ENCODE assay signal across 15 cellular contexts in genomic region chr11:47589504-47590025, GRCh38. TPM values are rescaled to one million over a fixed set of nuclear protein-coding genes. Genes with fewer than 3 reads are reported as not detected.
DNase-seq lines count a peak whose midpoint lies in the region; FAIRE-seq and TF ChIP-seq lines count a peak whose summit lies in the region.
"Had no signal": no experiment of that assay in that cellular context is flagged by ENCODE, and none has a peak within 500 bp of the region (broad histone marks: within the 10 kb centered on the region; RNA-seq: fewer than 3 reads in every experiment).

No MANE protein-coding gene starts in this region.

- H3K27ac ChIP-seq in HUES6 (ENCODE audit: low read depth, low read length) (no peak overlapping the region), H1 (ENCODE audit: low read depth, low read length) (no peak overlapping the region), stomach (peak overlapping the region in 1 of 5 donors; percentile 72)
- H3K27ac ChIP-seq: KMS-11 had no signal

- H3K9ac ChIP-seq in HUES6 (ENCODE audit: low read length) (no peak overlapping the region), H1 (replicated peaks in 1 of 4; ENCODE audit: extremely low read depth in 1 of 4, low read depth in 3 of 4, low read length in 3 of 4) (no peak overlapping the region)
- H3K9ac ChIP-seq: KMS-11 had no signal

- in situ Hi-C loops in ACHN (cut with HindIII; ENCODE audit: low pct_ligation_motif_present, low pct_unique_long_range_greater_than_20kb, low sequenced_read_pairs), result no loop called here

- POLR2A ChIA-PET in H1 (lab: Charles Lee; ENCODE audit: partially characterized antibody), result interaction anchor here (1.9 kb wide), 1 partner anchor 10 kb away, joined by 17 read pairs; the partner anchor contains the start of genes KBTBD4 and NDUFS3

- peaks cover 2% of the 10 kb centered on the region; the same call in 1 of the 2 replicates for H3K23me2 ChIP-seq in H1 (ENCODE audit: low read depth, low read length)

- H2AFZ ChIP-seq in H1 (ENCODE audit: low read length), result no peak overlapping the region

- H3K56ac ChIP-seq in H1 (replicated peaks; ENCODE audit: insufficient read length, low read depth, low read length), result no peak overlapping the region

- H3K79me1 ChIP-seq in H1 (ENCODE audit: low read depth, low read length), result no peaks in the 10 kb centered on the region

- TF ChIP-seq POLR2A in H1 (IDR thresholded peaks at IDR 0.05; ENCODE audit: control extremely low read depth in 1 of 2, low read depth in 2 of 2, low read length in 2 of 2), result no peak
- TF ChIP-seq POLR2A in stomach (IDR thresholded peaks at IDR 0.05), result no peak

- H3K4me2 ChIP-seq in H1 (ENCODE audit: insufficient read depth in 1 of 2, low read depth in 2 of 2, low read length in 2 of 2), result no peak overlapping the region
- H3K4me2 ChIP-seq: KMS-11 had no signal

- H3K4me3 ChIP-seq in HUES6 (ENCODE audit: low read depth, low read length), result peak overlapping the region; percentile 43; the same call in 1 of the 2 replicates
- H3K4me3 ChIP-seq in H1 (ENCODE audit: extremely low read depth in 1 of 4, insufficient read depth in 2 of 4, low read depth in 3 of 4, low read length in 4 of 4), result no peak overlapping the region
- H3K4me3 ChIP-seq in stomach, result peak overlapping the region; percentile 30 to 43 (median 38)

- TF ChIP-seq EP300 in H1 (IDR thresholded peaks at IDR 0.05; ENCODE audit: borderline replicate concordance in 1 of 2, low read depth in 2 of 2, low read length in 2 of 2) (no peak), stomach (IDR thresholded peaks at IDR 0.05) (no peak)

- H3K36me3 ChIP-seq in HUES6 (ENCODE audit: control insufficient read depth, insufficient read depth, low read length) (no peaks in the 10 kb centered on the region), H1 (ENCODE audit: control insufficient read depth in 2 of 4, insufficient read depth in 4 of 4, low read length in 3 of 4) (0 out of 8 replicates have a peak, but pooled peaks cover 0 to 2% (median 0%) of the 10 kb centered on the region in 4 experiments), stomach (peaks cover 5 to 21% (median 13%) of the 10 kb centered on the region in 4 donors)

- no peaks in the 10 kb centered on the region for H4K20me1 ChIP-seq in H1 (replicated peaks in 1 of 2; ENCODE audit: control insufficient read depth in 1 of 2, insufficient read depth in 2 of 2, low read length in 2 of 2)

- no peak for TF ChIP-seq RAD21 in H1 (IDR thresholded peaks at IDR 0.05 in 1 of 2, conservative IDR thresholded peaks at IDR 0.05 in 1 of 2; ENCODE audit: low read depth in 2 of 2, low read length in 2 of 2)

- H3K23ac ChIP-seq in H1 (ENCODE audit: insufficient read length), result no peak overlapping the region

- H3K18ac ChIP-seq in H1 (ENCODE audit: extremely low read depth, low read length), result no peak overlapping the region

- H2BK20ac ChIP-seq in H1 (ENCODE audit: low read length), result no peak overlapping the region

- DNase-seq in H1 (ENCODE audit: low read depth in 1 of 2, low spot score in 2 of 2), result no peak
- peak; percentile 68 for DNase-seq in left kidney (ENCODE audit: low read depth, low spot score)
- no peak for DNase-seq in stomach
- no peak for DNase-seq in GM20000 (ENCODE audit: low spot score)
- no peak for DNase-seq in ACHN
- no peak for DNase-seq in SIG-M5 treated with dmso at 0.1 percent for 504 hours (lab: John Stamatoyannopoulos, UW; ENCODE audit: unreplicated experiment)
- no peak for DNase-seq in DMS79 treated with DMSO at 0.1 percent for 48 hours (lab: John Stamatoyannopoulos, UW)
- DNase-seq: activated naive CD4-positive, alpha-beta T cell treated with anti-CD3 and anti-CD28 coated beads, Interleukin-2, amount 50 U/mL, for 16 hours; DMS53; left cardiac atrium; NCI-H187 treated with DMSO at 0.1 percent for 48 hours; nephron progenitor cell had no signal

- CTCF ChIA-PET in H1 (lab: Charles Lee; ENCODE audit: partially characterized antibody), result no interaction called here

- WGBS in H1 (ENCODE audit: extremely low coverage in 1 of 2, insufficient coverage in 1 of 2, insufficient read length in 1 of 2, insufficient replicate concordance in 2 of 2, low coverage in 1 of 2, low lambda C conversion rate in 2 of 2, missing lambda C conversion rate in 1 of 2), 2 experiments, result 96% methylated on average over 43 of the region's 60 CpGs; no CpG with 5 or more reads in 1 of the 2 experiments
- 19 to 75% (median 48%) methylated on average over 52 to 60 of the region's 60 CpGs for WGBS in stomach, 5 donors

- no peak overlapping the region for H2BK5ac ChIP-seq in H1 (ENCODE audit: low read depth, low read length)

- intact Hi-C loops in stomach (cut with DNase I; ENCODE audit: low total_unique reads), result no loop called here

- H3K9me3 ChIP-seq in HUES6 (ENCODE audit: control insufficient read depth, insufficient read depth, low read depth, low read length) (no peaks in the 10 kb centered on the region), H1 (ENCODE audit: insufficient read depth in 2 of 2, low read depth in 1 of 2, low read length in 1 of 2) (no peaks in the 10 kb centered on the region), stomach (no peaks in the 10 kb centered on the region)

- no peak for FAIRE-seq in H1 (lab: Jason Lieb, UNC)

- no peak overlapping the region for H4K5ac ChIP-seq in H1 (ENCODE audit: insufficient read length, low read depth, low read length)

- no peak overlapping the region for H2BK12ac ChIP-seq in H1 (ENCODE audit: low read depth, low read length)

- no peaks in the 10 kb centered on the region for H3K79me2 ChIP-seq in H1 (ENCODE audit: control insufficient read depth in 1 of 2, insufficient read depth in 2 of 2, low read length in 2 of 2)

- no peak overlapping the region for H3K4ac ChIP-seq in H1 (replicated peaks; ENCODE audit: insufficient read length, low read depth, low read length)

- peak overlapping the region; percentile 68; the same call in 1 of the 2 replicates for H4K8ac ChIP-seq in H1 (ENCODE audit: extremely low read depth, insufficient read depth, low read length)

- H2AK5ac ChIP-seq in H1 (ENCODE audit: low read depth, low read length), result no peak overlapping the region

- TF ChIP-seq CTCF in H1 (IDR thresholded peaks at IDR 0.05; ENCODE audit: control extremely low read depth in 1 of 3, insufficient read depth in 1 of 3, low read depth in 1 of 3, low read length in 3 of 3), result no peak
- no peak for TF ChIP-seq CTCF in stomach (IDR thresholded peaks at IDR 0.05)
- TF ChIP-seq CTCF in GM20000 (IDR thresholded peaks at IDR 0.05; ENCODE audit: extremely low read depth, missing control alignments), result no peak

- no peak overlapping the region for H2BK15ac ChIP-seq in H1 (ENCODE audit: low read length)

- peaks cover 18% of the 10 kb centered on the region for H3K4me1 ChIP-seq in HUES6 (ENCODE audit: control insufficient read depth, insufficient read depth, low read length)
- peaks cover 2 to 4% (median 4%) of the 10 kb centered on the region in 4 experiments; a peak in 6 of 7 replicates for H3K4me1 ChIP-seq in H1 (replicated peaks in 1 of 4; ENCODE audit: control insufficient read depth in 3 of 4, insufficient read depth in 4 of 4, low read length in 3 of 4)
- peaks cover 13 to 26% (median 21%) of the 10 kb centered on the region in 4 donors for H3K4me1 ChIP-seq in stomach

- H3K27me3 ChIP-seq in HUES6 (ENCODE audit: control insufficient read depth, insufficient read depth, low read length) (peaks cover 29% of the 10 kb centered on the region), H1 (replicated peaks in 1 of 4; ENCODE audit: control insufficient read depth in 3 of 4, extremely low read depth in 1 of 4, insufficient read depth in 3 of 4, low read length in 3 of 4) (peaks cover 0 to 20% (median 18%) of the 10 kb centered on the region in 4 experiments; a peak in 6 of 7 replicates), stomach (peaks cover 3 to 58% (median 29%) of the 10 kb centered on the region in 3 donors)

- no peak overlapping the region for H3K14ac ChIP-seq in H1 (ENCODE audit: insufficient read length)

- H4K91ac ChIP-seq in H1 (replicated peaks; ENCODE audit: insufficient read length, low read length), result no peak overlapping the region

- no peak overlapping the region for H2BK120ac ChIP-seq in H1 (replicated peaks; ENCODE audit: low read depth, low read length)

RNA-seq across cellular contexts. Expression of gene FAM180B, which starts 3.1 kb away (rescaled TPM):
- not detected in 2 replicates for total RNA-seq in H1 (2021; fragmentation: NEBNext Ultra II Directional; extraction: Animal tissue kit (Norgen Biotek cat#: 25700))
- polyA plus RNA-seq in H1 (2011; rRNA removed) (0.09 TPM in 1 of 2 replicates, not detected in the other), stomach (not detected)
- polyA plus RNA-seq in H1 (2011; cell fraction: cytosol; rRNA removed), result 0.05 TPM
- 0.19 TPM for polyA plus RNA-seq in H1 (2011; cell fraction: nucleus; rRNA removed)
- polyA plus RNA-seq in H1 (2012, experiment 1 of 2), result 0.15 to 0.25 TPM in 2 of 4 replicates, not detected in the others
- not detected for polyA plus RNA-seq in H1 (2012, experiment 2 of 2)
- 0.04 TPM for polyA plus RNA-seq in H1 (2013, experiment 1 of 2)
- polyA plus RNA-seq in H1 (2013, experiment 2 of 2), result 0.04 TPM
- 0.22 TPM in 1 of 2 replicates, not detected in the other for polyA minus RNA-seq in H1 (2011; rRNA and poly(A)+ RNA removed)
- not detected for polyA minus RNA-seq in H1 (2011; cell fraction: cytosol; rRNA and poly(A)+ RNA removed)
- not detected for polyA minus RNA-seq in H1 (2011; cell fraction: nucleus; rRNA and poly(A)+ RNA removed)
- total RNA-seq in stomach, result 1 to 10 TPM in 1 of 5 donors, under 1 TPM in 1, not detected in 3; 0.37 to 1.2 TPM

RNA-seq across cellular contexts. Expression of gene C1QTNF4, which starts 4.6 kb away (rescaled TPM):
- 3.5 and 6.0 TPM in 2 replicates for total RNA-seq in H1 (2021; fragmentation: NEBNext Ultra II Directional; extraction: Animal tissue kit (Norgen Biotek cat#: 25700))
- 3.9 and 4.8 TPM in 2 replicates for polyA plus RNA-seq in H1 (2011; rRNA removed)
- 2.5 TPM for polyA plus RNA-seq in H1 (2011; cell fraction: cytosol; rRNA removed)
- polyA plus RNA-seq in H1 (2011; cell fraction: nucleus; rRNA removed), result 2.9 TPM
- polyA plus RNA-seq in H1 (2012, experiment 1 of 2), result 0.97 to 8.1 TPM (median 4.4 TPM) in 4 replicates
- polyA plus RNA-seq in H1 (2012, experiment 2 of 2), result 1.3 TPM
- 5.7 TPM for polyA plus RNA-seq in H1 (2013, experiment 1 of 2)
- 5.0 TPM for polyA plus RNA-seq in H1 (2013, experiment 2 of 2)
- polyA minus RNA-seq in H1 (2011; rRNA and poly(A)+ RNA removed), result 0.10 and 0.13 TPM in 2 replicates
- polyA minus RNA-seq in H1 (2011; cell fraction: cytosol; rRNA and poly(A)+ RNA removed), result 2.0 TPM
- polyA minus RNA-seq in H1 (2011; cell fraction: nucleus; rRNA and poly(A)+ RNA removed), result 2.2 TPM
- 1 to 10 TPM in 3 of 5 donors, under 1 TPM in 1, not detected in 1; 0.87 to 8.4 (median 1.2) TPM for total RNA-seq in stomach
- 1 to 10 TPM in 2 of 3 donors, under 1 TPM in 1; 0.68 to 3.9 (median 2.7) TPM for polyA plus RNA-seq in stomach
- total RNA-seq: B cell had no signal

RNA-seq across cellular contexts. Expression of gene NDUFS3, which starts 10.7 kb away (rescaled TPM):
- 135 and 136 TPM in 2 replicates for total RNA-seq in H1 (2021; fragmentation: NEBNext Ultra II Directional; extraction: Animal tissue kit (Norgen Biotek cat#: 25700))
- polyA plus RNA-seq in H1 (2011; rRNA removed), result 201 and 241 TPM in 2 replicates
- polyA plus RNA-seq in H1 (2011; cell fraction: cytosol; rRNA removed), result 379 TPM
- polyA plus RNA-seq in H1 (2011; cell fraction: nucleus; rRNA removed), result 109 TPM
- polyA plus RNA-seq in H1 (2012, experiment 1 of 2), result 129 to 161 TPM (median 145 TPM) in 4 replicates
- 125 TPM for polyA plus RNA-seq in H1 (2012, experiment 2 of 2)
- 112 TPM for polyA plus RNA-seq in H1 (2013, experiment 1 of 2)
- polyA plus RNA-seq in H1 (2013, experiment 2 of 2), result 113 TPM
- 133 and 176 TPM in 2 replicates for polyA minus RNA-seq in H1 (2011; rRNA and poly(A)+ RNA removed)
- polyA minus RNA-seq in H1 (2011; cell fraction: cytosol; rRNA and poly(A)+ RNA removed), result 34.5 TPM
- 58.6 TPM for polyA minus RNA-seq in H1 (2011; cell fraction: nucleus; rRNA and poly(A)+ RNA removed)
- total RNA-seq in stomach, result 100 to 1,000 TPM in 1 of 5 donors, 10 to 100 TPM in 4; 28.6 to 143 (median 71.2) TPM
- 100 to 1,000 TPM; 128 to 210 (median 209) TPM for polyA plus RNA-seq in stomach

RNA-seq across cellular contexts. Expression of gene KBTBD4, which starts 10.8 kb away (rescaled TPM):
- 12.0 and 14.0 TPM in 2 replicates for total RNA-seq in H1 (2021; fragmentation: NEBNext Ultra II Directional; extraction: Animal tissue kit (Norgen Biotek cat#: 25700))
- polyA plus RNA-seq in H1 (2011; rRNA removed), result 15.8 and 19.5 TPM in 2 replicates
- polyA plus RNA-seq in H1 (2011; cell fraction: cytosol; rRNA removed), result 16.5 TPM
- polyA plus RNA-seq in H1 (2011; cell fraction: nucleus; rRNA removed), result 13.0 TPM
- 17.3 to 20.9 TPM (median 18.4 TPM) in 4 replicates for polyA plus RNA-seq in H1 (2012, experiment 1 of 2)
- 16.9 TPM for polyA plus RNA-seq in H1 (2012, experiment 2 of 2)
- 6.7 TPM for polyA plus RNA-seq in H1 (2013, experiment 1 of 2)
- 6.3 TPM for polyA plus RNA-seq in H1 (2013, experiment 2 of 2)
- polyA minus RNA-seq in H1 (2011; rRNA and poly(A)+ RNA removed), result 31.4 and 31.8 TPM in 2 replicates
- polyA minus RNA-seq in H1 (2011; cell fraction: cytosol; rRNA and poly(A)+ RNA removed), result 9.2 TPM
- polyA minus RNA-seq in H1 (2011; cell fraction: nucleus; rRNA and poly(A)+ RNA removed), result 11.4 TPM
- total RNA-seq in stomach, result 10 to 100 TPM in 3 of 5 donors, 1 to 10 TPM in 2; 2.7 to 19.8 (median 16.2) TPM
- 10 to 100 TPM in 1 of 3 donors, 1 to 10 TPM in 2; 7.5 to 14.2 (median 8.0) TPM for polyA plus RNA-seq in stomach

RNA-seq across cellular contexts. Expression of gene PTPMT1, which starts 24.2 kb away (rescaled TPM):
- 44.8 and 48.4 TPM in 2 replicates for total RNA-seq in H1 (2021; fragmentation: NEBNext Ultra II Directional; extraction: Animal tissue kit (Norgen Biotek cat#: 25700))
- polyA plus RNA-seq in H1 (2011; rRNA removed), result 105 TPM in 2 replicates
- polyA plus RNA-seq in H1 (2011; cell fraction: cytosol; rRNA removed), result 108 TPM
- 64.6 TPM for polyA plus RNA-seq in H1 (2011; cell fraction: nucleus; rRNA removed)
- polyA plus RNA-seq in H1 (2012, experiment 1 of 2), result 52.6 to 82.7 TPM (median 70.7 TPM) in 4 replicates
- 54.0 TPM for polyA plus RNA-seq in H1 (2012, experiment 2 of 2)
- 58.8 TPM for polyA plus RNA-seq in H1 (2013, experiment 1 of 2)
- 68.4 TPM for polyA plus RNA-seq in H1 (2013, experiment 2 of 2)
- 30.8 TPM in 2 replicates for polyA minus RNA-seq in H1 (2011; rRNA and poly(A)+ RNA removed)
- 26.8 TPM for polyA minus RNA-seq in H1 (2011; cell fraction: cytosol; rRNA and poly(A)+ RNA removed)
- polyA minus RNA-seq in H1 (2011; cell fraction: nucleus; rRNA and poly(A)+ RNA removed), result 32.4 TPM
- total RNA-seq in stomach, result 100 to 1,000 TPM in 2 of 5 donors, 10 to 100 TPM in 3; 39.5 to 126 (median 80.6) TPM
- polyA plus RNA-seq in stomach, result 10 to 100 TPM; 36.4 to 62.1 (median 55.2) TPM

Comparison
In these comparisons a context has a peak if more than half of its experiments do, and no peak if none do; other contexts are left out.
1. H3K4me3 ChIP-seq: peak in HUES6 (single experiment) and stomach (4 of 4); none in H1 (0 of 4).